ENCODE assay signal across 8 cellular contexts in the genomic region with DNA sequence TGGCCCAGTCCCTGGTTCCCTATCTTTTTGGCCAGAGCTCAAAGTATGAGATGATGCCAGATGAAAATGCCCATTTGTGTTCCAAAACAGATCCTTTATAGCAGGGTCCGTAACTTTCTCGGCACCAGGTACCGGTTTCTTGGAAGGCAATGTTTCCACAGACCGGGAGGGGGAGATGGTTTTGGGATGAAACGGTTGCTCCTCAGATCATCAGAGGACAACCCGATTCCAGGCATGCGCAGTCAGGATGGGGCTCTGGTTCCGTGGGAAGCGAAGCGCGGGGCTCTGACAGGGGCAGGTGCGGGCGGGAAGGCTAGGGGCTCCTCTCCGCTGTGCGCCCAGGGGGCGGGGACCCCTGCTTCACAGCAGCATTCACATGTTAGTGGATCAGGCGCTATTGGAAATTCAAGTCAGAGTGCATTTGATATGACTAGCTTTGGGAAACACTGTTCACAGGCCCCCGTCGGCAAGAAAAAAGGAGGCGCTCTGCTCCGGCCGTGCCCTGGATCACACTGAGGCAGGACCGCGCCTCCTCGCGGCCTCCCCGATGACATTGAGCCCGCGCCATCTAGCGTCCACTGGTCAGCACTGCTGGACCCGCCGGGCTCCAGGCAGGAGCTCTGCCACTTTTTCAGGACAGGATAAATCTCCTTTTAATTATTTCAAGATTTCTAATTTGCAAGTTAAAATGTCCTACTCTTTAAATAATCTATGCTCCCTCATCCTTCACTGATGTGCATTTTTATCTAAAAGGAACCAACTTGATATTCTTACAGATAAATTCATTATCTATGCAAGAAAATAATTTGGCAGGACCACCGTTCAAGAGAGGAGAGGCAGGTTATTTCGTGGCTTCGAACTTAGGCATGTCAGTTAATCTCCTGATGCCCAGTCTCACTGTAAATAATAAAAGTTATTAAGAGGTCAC.
DNase-seq lines count a peak whose midpoint lies in the region; ATAC-seq and TF ChIP-seq lines count a peak whose summit lies in the region.

No MANE protein-coding gene starts in this region.

- POLR2A ChIA-PET in activated naive CD8-positive, alpha-beta T cell treated with anti-CD3 and anti-CD28 coated beads, Interleukin-2, amount 10 ng/mL, durations not matched to agents 7 days and 5 days (lab: Charles Lee), result no interaction called here

- ATAC-seq in activated naive CD8-positive, alpha-beta T cell treated with anti-CD3 and anti-CD28 coated beads, Interleukin-2, amount 10 ng/mL, durations not matched to agents 7 days and 5 days (ENCODE audit: low read depth), result peak; percentile 90
- peak; percentile 94 for ATAC-seq in Right ventricle myocardium inferior
- no peak for ATAC-seq in HG03095 (IDR thresholded peaks at IDR 0.05; ENCODE audit: unreplicated experiment)

- no peak overlapping the region for H3K4me3 Mint-ChIP-seq in activated naive CD8-positive, alpha-beta T cell treated with anti-CD3 and anti-CD28 coated beads, Interleukin-2, amount 10 ng/mL, durations not matched to agents 7 days and 5 days
- peak overlapping the region; percentile 59 for H3K4me3 Mint-ChIP-seq in osteocyte (ENCODE audit: unreplicated experiment)

- H3K4me3 ChIP-seq in suprapubic skin, result peak overlapping the region; percentile 39

- no peaks in the 10 kb centered on the region for H3K9me3 ChIP-seq in suprapubic skin

- H3K4me1 ChIP-seq in suprapubic skin, result peaks cover 52% of the 10 kb centered on the region

- H3K36me3 ChIP-seq in suprapubic skin, result no peaks in the 10 kb centered on the region

- 18% methylated on average over 35 of the region's 35 CpGs for WGBS in suprapubic skin

- peaks cover 1% of the 10 kb centered on the region for H3K36me3 Mint-ChIP-seq in activated naive CD8-positive, alpha-beta T cell treated with anti-CD3 and anti-CD28 coated beads, Interleukin-2, amount 10 ng/mL, durations not matched to agents 7 days and 5 days
- no peaks in the 10 kb centered on the region for H3K36me3 Mint-ChIP-seq in osteocyte (ENCODE audit: unreplicated experiment)

- no peaks in the 10 kb centered on the region for H3K9me3 Mint-ChIP-seq in activated naive CD8-positive, alpha-beta T cell treated with anti-CD3 and anti-CD28 coated beads, Interleukin-2, amount 10 ng/mL, durations not matched to agents 7 days and 5 days
- H3K9me3 Mint-ChIP-seq in osteocyte (ENCODE audit: unreplicated experiment), result no peaks in the 10 kb centered on the region

- peak overlapping the region; percentile 27 for H3K27ac ChIP-seq in suprapubic skin

- TF ChIP-seq CTCF in GM12874 (IDR thresholded peaks at IDR 0.05; ENCODE audit: insufficient read depth, low read depth, low read length), result peak; percentile 89
- TF ChIP-seq CTCF in osteocyte (IDR thresholded peaks at IDR 0.05), result peak; percentile 100
- peak; percentile 92 to 93 for TF ChIP-seq CTCF in suprapubic skin (IDR thresholded peaks at IDR 0.05)

- no peaks in the 10 kb centered on the region for H3K27me3 ChIP-seq in suprapubic skin

- intact Hi-C loops in Right ventricle myocardium inferior (cut with DNase I), result loop anchor here (1.0 to 10.0 kb wide), 3 partner anchors 57 to 344 kb away; no protein-coding TSS in a partner anchor

- peaks cover 1% of the 10 kb centered on the region for H3K4me1 Mint-ChIP-seq in activated naive CD8-positive, alpha-beta T cell treated with anti-CD3 and anti-CD28 coated beads, Interleukin-2, amount 10 ng/mL, durations not matched to agents 7 days and 5 days
- peaks cover 66% of the 10 kb centered on the region for H3K4me1 Mint-ChIP-seq in osteocyte (ENCODE audit: unreplicated experiment)

- H3K27ac Mint-ChIP-seq in activated naive CD8-positive, alpha-beta T cell treated with anti-CD3 and anti-CD28 coated beads, Interleukin-2, amount 10 ng/mL, durations not matched to agents 7 days and 5 days, result no peak overlapping the region
- H3K27ac Mint-ChIP-seq in osteocyte (ENCODE audit: unreplicated experiment), result no peak overlapping the region

- TF ChIP-seq EP300 in suprapubic skin (IDR thresholded peaks at IDR 0.05), result no peak

- no peak for TF ChIP-seq POLR2A in suprapubic skin (IDR thresholded peaks at IDR 0.05)

- DNase-seq in HT-29 (ENCODE audit: low spot score) (peak; percentile 81), SKM-1 (lab: John Stamatoyannopoulos, UW; ENCODE audit: unreplicated experiment) (peak; percentile 2), Right ventricle myocardium inferior (ENCODE audit: missing footprints) (peak; percentile 92), osteocyte (ENCODE audit: extremely low spot score, unreplicated experiment) (peak; percentile 94), suprapubic skin (ENCODE audit: low spot score in 2 of 2) (peak; percentile 86 to 90)
- DNase-seq in activated naive CD8-positive, alpha-beta T cell treated with anti-CD3 and anti-CD28 coated beads, Interleukin-2, amount 10 ng/mL, durations not matched to agents 7 days and 5 days, result peak; percentile 79

- H3K27me3 Mint-ChIP-seq in activated naive CD8-positive, alpha-beta T cell treated with anti-CD3 and anti-CD28 coated beads, Interleukin-2, amount 10 ng/mL, durations not matched to agents 7 days and 5 days, result no peaks in the 10 kb centered on the region
- no peaks in the 10 kb centered on the region for H3K27me3 Mint-ChIP-seq in osteocyte (ENCODE audit: unreplicated experiment)

Comparison
In these comparisons a context has a peak if more than half of its experiments do, and no peak if none do; other contexts are left out.
1. DNase-seq: peak in every context shown above with its lines; median percentile 94 in osteocyte; 92 in Right ventricle myocardium inferior; 88 in suprapubic skin; 81 in HT-29; 79 in activated naive CD8-positive, alpha-beta T cell treated with anti-CD3 and anti-CD28 coated beads, Interleukin-2, amount 10 ng/mL, durations not matched to agents 7 days and 5 days; 2 in SKM-1.